19 cellular contexts compared by ENCODE assay signal in the genomic region with DNA sequence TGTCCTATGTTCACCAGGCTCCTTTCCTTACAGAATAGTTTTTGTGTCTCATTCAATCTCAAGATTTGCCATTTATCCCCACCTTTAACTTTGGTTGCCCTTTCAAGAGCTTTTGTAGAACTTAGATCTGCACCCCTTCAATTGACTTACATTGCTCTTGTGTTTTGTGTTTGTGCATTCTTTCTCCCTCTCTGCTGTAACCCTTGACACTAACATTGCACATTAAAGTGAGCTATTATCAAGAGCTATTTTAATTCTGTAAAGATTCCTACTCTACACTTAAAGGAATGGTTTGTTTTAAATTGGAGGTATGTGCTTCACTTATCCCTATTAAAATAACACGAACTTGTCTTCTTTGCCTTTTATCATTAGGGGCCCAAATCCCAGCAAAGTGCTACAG.
"Had no signal": no experiment of that assay in that cellular context is flagged by ENCODE, and none has a peak within 500 bp of the region (broad histone marks: within the 10 kb centered on the region; RNA-seq: fewer than 3 reads in every experiment).

No MANE protein-coding gene starts in this region.

- H3K27ac ChIP-seq: esophagus squamous epithelium, gastroesophageal sphincter, neutrophil, psoas muscle, tibial artery had no signal

- H3K4me1 Mint-ChIP-seq: immature natural killer cell; naive thymus-derived CD4-positive, alpha-beta T cell; stimulated activated memory B cell treated with anti-CD40 and anti-IgM and Interleukin-4, amounts not matched to agents 10 μg/mL and 1 μg/mL and 100 μg/mL, for 72 hours had no signal

- H3K4me3 Mint-ChIP-seq: immature natural killer cell; naive thymus-derived CD4-positive, alpha-beta T cell; nephron progenitor cell; stimulated activated memory B cell treated with anti-CD40 and anti-IgM and Interleukin-4, amounts not matched to agents 10 μg/mL and 1 μg/mL and 100 μg/mL, for 72 hours; stimulated activated naive CD8-positive, alpha-beta T cell treated with anti-CD3 and anti-CD28 coated beads, Interleukin-15, Interleukin-2, amounts not matched to agents 100 ng/mL and 50 ng/mL, for 24 hours had no signal

- H3K9me3 Mint-ChIP-seq: naive thymus-derived CD4-positive, alpha-beta T cell; nephron progenitor cell; stimulated activated memory B cell treated with anti-CD40 and anti-IgM and Interleukin-4, amounts not matched to agents 10 μg/mL and 1 μg/mL and 100 μg/mL, for 72 hours; stimulated activated naive CD8-positive, alpha-beta T cell treated with anti-CD3 and anti-CD28 coated beads, Interleukin-15, Interleukin-2, amounts not matched to agents 100 ng/mL and 50 ng/mL, for 24 hours had no signal

- FAIRE-seq: colon had no signal

- H3K4me3 ChIP-seq: esophagus squamous epithelium, gastroesophageal sphincter, psoas muscle, right lobe of liver, tibial artery had no signal

- H3K9me3 ChIP-seq: esophagus squamous epithelium, gastroesophageal sphincter, neutrophil, psoas muscle, right lobe of liver, tibial artery had no signal

- H3K27me3 ChIP-seq: esophagus squamous epithelium, gastroesophageal sphincter, neutrophil, right lobe of liver, tibial artery had no signal

- ATAC-seq: gastroesophageal sphincter; left ventricle myocardium superior; naive thymus-derived CD4-positive, alpha-beta T cell; psoas muscle; stimulated activated memory B cell treated with anti-CD40 and anti-IgM and Interleukin-4, amounts not matched to agents 10 μg/mL and 1 μg/mL and 100 μg/mL, for 72 hours had no signal

- H3K4me1 ChIP-seq: psoas muscle, tibial artery had no signal

- H3K36me3 Mint-ChIP-seq: immature natural killer cell; stimulated activated memory B cell treated with anti-CD40 and anti-IgM and Interleukin-4, amounts not matched to agents 10 μg/mL and 1 μg/mL and 100 μg/mL, for 72 hours had no signal

- H3K36me3 ChIP-seq: gastroesophageal sphincter, neutrophil, right lobe of liver, tibial artery had no signal

- H3K27me3 Mint-ChIP-seq: naive thymus-derived CD4-positive, alpha-beta T cell had no signal

- H3K27ac Mint-ChIP-seq: immature natural killer cell; naive thymus-derived CD4-positive, alpha-beta T cell; nephron progenitor cell; stimulated activated memory B cell treated with anti-CD40 and anti-IgM and Interleukin-4, amounts not matched to agents 10 μg/mL and 1 μg/mL and 100 μg/mL, for 72 hours; stimulated activated naive CD8-positive, alpha-beta T cell treated with anti-CD3 and anti-CD28 coated beads, Interleukin-15, Interleukin-2, amounts not matched to agents 100 ng/mL and 50 ng/mL, for 24 hours had no signal

- DNase-seq: dermis blood vessel endothelial cell; esophagus squamous epithelium; glutamatergic neuron; immature natural killer cell; left ventricle myocardium superior; mesendoderm; naive thymus-derived CD4-positive, alpha-beta T cell; nephron progenitor cell; psoas muscle; retina; stimulated activated CD4-positive, alpha-beta T cell treated with anti-CD3 and anti-CD28 coated beads, Interleukin-4, amount 100 ng/mL, for 1 hour; stimulated activated CD8-positive, alpha-beta memory T cell treated with anti-CD3 and anti-CD28 coated beads, Interleukin-4, amount 100 ng/mL, for 48 hours; tibial artery had no signal
